In the genomic region with DNA sequence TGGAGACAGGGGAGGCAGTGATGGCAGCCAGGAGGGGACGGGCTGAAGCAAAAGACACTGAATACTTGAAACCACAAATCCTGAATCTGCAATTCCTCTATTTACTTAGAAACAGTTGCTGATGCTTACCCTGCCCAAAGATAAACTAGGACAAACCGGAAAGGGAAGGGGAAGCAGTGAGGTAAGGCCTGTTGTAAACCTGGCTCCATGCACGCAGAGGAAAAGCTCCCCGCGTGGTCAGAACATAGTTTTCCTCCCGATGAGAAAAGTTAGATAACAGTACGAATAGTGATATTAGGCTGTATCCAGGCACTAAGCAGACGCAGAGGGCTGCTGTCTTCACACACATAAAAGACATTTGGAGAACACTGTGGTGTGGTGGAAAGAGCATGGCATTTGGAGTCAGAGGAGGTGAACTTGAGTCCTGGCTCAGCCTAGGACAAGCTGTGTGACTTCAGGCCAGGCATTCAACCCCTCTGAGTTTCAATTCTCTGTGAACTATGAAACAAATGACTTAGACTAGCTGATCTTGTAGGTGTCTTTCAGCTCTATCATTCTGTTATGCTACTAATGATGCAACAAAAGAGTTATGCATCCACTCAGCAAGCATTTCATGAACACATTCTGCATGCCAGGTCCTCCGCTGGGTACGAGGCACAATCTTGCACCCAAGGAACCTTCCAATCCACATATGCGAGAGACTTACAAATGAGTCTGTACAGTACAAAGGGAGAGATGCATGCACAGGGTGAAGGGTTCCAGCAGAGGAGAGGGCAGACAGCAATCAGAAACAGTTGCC, we compare ENCODE assay signal across 12 cellular contexts.
DNase-seq lines count a peak whose midpoint lies in the region; ATAC-seq and TF ChIP-seq lines count a peak whose summit lies in the region.
"Had no signal": no experiment of that assay in that cellular context is flagged by ENCODE, and none has a peak within 500 bp of the region (broad histone marks: within the 10 kb centered on the region; RNA-seq: fewer than 3 reads in every experiment).

No MANE protein-coding gene starts in this region.

- H3K4me3 ChIP-seq in HCT116 (replicated peaks in 1 of 2; ENCODE audit: low read depth in 1 of 2, low read length in 2 of 2): no peak overlapping the region
- H3K4me3 ChIP-seq in colonic mucosa: no peak overlapping the region
- H3K4me3 ChIP-seq in skeletal muscle tissue (ENCODE audit: low read length in 3 of 3): peak overlapping the region; percentile 28 to 62 (median 46)
- no peak overlapping the region for H3K4me3 ChIP-seq in SK-N-SH (ENCODE audit: low read depth in 2 of 2, low read length in 1 of 2)

- intact Hi-C loops in HCT116 (cut with micrococcal nuclease) (no loop called here), colonic mucosa (cut with DNase I) (no loop called here), left colon (cut with DNase I, micrococcal nuclease) (no loop called here)

- TF ChIP-seq RAD21 in HCT116 (IDR thresholded peaks at IDR 0.05; ENCODE audit: low read depth) (no peak), SK-N-SH (IDR thresholded peaks at IDR 0.05; ENCODE audit: low read length) (no peak)

- POLR2A ChIA-PET in HCT116 (lab: Charles Lee) (no interaction called here), SK-N-SH (lab: Yijun Ruan, JAX) (no interaction called here)

- CTCF ChIA-PET in HCT116 (lab: Charles Lee) (no interaction called here), SK-N-SH (lab: Yijun Ruan, JAX) (no interaction called here)

- 77% methylated on average over 11 of the region's 11 CpGs for WGBS in SK-N-SH (ENCODE audit: low lambda C conversion rate)

- H3K4me2 ChIP-seq in HCT116 (ENCODE audit: low read length) (no peak overlapping the region), SK-N-SH (no peak overlapping the region)

- DNase-seq in HCT116 (ENCODE audit: low read depth, low spot score) (no peak), colonic mucosa (peak; percentile 33), left colon (no peak), SK-N-SH (no peak), HuH-7 (ENCODE audit: low spot score) (no peak)
- no peak for DNase-seq in activated CD4-positive, CD25-positive, alpha-beta regulatory T cell treated with anti-CD3 and anti-CD28 coated beads, Interleukin-2, amount 50 U/mL, for 72 hours
- DNase-seq: activated naive CD4-positive, alpha-beta T cell treated with Interleukin-2 at 50 U/mL for 16 hours; naive B cell; NCI-H1105 had no signal

- no peaks in the 10 kb centered on the region for H3K9me2 ChIP-seq in HCT116 (ENCODE audit: insufficient read depth)
- no peaks in the 10 kb centered on the region for H3K9me2 ChIP-seq in SK-N-SH

- H3K27me3 ChIP-seq in HCT116 (ENCODE audit: insufficient read depth, low read length) (no peaks in the 10 kb centered on the region), colonic mucosa (no peaks in the 10 kb centered on the region), skeletal muscle tissue (ENCODE audit: control insufficient read depth in 3 of 3, insufficient read depth in 3 of 3, low read length in 3 of 3) (no peaks in the 10 kb centered on the region), SK-N-SH (ENCODE audit: insufficient read depth) (no peaks in the 10 kb centered on the region)

- H3F3A ChIP-seq in SK-N-SH (replicated peaks; ENCODE audit: insufficient read depth): no peaks in the 10 kb centered on the region

- H3K36me3 ChIP-seq in HCT116 (ENCODE audit: control insufficient read depth in 1 of 2, insufficient read depth in 2 of 2, low read length in 2 of 2) (no peaks in the 10 kb centered on the region), colonic mucosa (no peaks in the 10 kb centered on the region), skeletal muscle tissue (ENCODE audit: control insufficient read depth in 3 of 3, insufficient read depth in 3 of 3, low read length in 3 of 3) (no peaks in the 10 kb centered on the region), SK-N-SH (replicated peaks in 1 of 2; ENCODE audit: control insufficient read depth in 1 of 2, insufficient read depth in 2 of 2, low read length in 1 of 2) (no peaks in the 10 kb centered on the region)

- H3K9me3 ChIP-seq in HCT116 (ENCODE audit: control insufficient read depth in 1 of 2, insufficient read depth in 1 of 2, low read depth in 1 of 2, low read length in 2 of 2) (no peaks in the 10 kb centered on the region), colonic mucosa (no peaks in the 10 kb centered on the region), skeletal muscle tissue (ENCODE audit: control insufficient read depth in 3 of 3, low read length in 3 of 3) (no peaks in the 10 kb centered on the region), SK-N-SH (no peaks in the 10 kb centered on the region)

- RAD21 ChIA-PET in HCT116 (lab: Charles Lee; ENCODE audit: low non-redundant PET in 1 of 2, low total read pairs in 2 of 2, uncharacterized antibody in 2 of 2, unreplicated experiment in 2 of 2): no interaction called here

- H3K79me2 ChIP-seq in HCT116 (ENCODE audit: insufficient read depth, low read length): no peaks in the 10 kb centered on the region
- H3K79me2 ChIP-seq in SK-N-SH (ENCODE audit: insufficient read depth): no peaks in the 10 kb centered on the region

- TF ChIP-seq CTCF in HCT116 (IDR thresholded peaks at IDR 0.05 in 2 of 3, conservative IDR thresholded peaks at IDR 0.05 in 1 of 3; ENCODE audit: borderline replicate concordance in 1 of 3, insufficient read depth in 1 of 3, low read depth in 2 of 3, low read length in 2 of 3) (no peak), colonic mucosa (IDR thresholded peaks at IDR 0.05) (no peak), SK-N-SH (IDR thresholded peaks at IDR 0.05) (no peak)

- peaks cover 0 to 5% of the 10 kb centered on the region in 2 experiments; a peak in 1 of 4 replicates for H3K4me1 ChIP-seq in HCT116 (ENCODE audit: control insufficient read depth in 1 of 2, insufficient read depth in 2 of 2, low read length in 2 of 2)
- no peaks in the 10 kb centered on the region for H3K4me1 ChIP-seq in colonic mucosa
- peaks cover 61 to 71% (median 71%) of the 10 kb centered on the region in 3 donors for H3K4me1 ChIP-seq in skeletal muscle tissue (ENCODE audit: control insufficient read depth in 3 of 3, insufficient read depth in 3 of 3, low read length in 3 of 3)
- H3K4me1 ChIP-seq in SK-N-SH (ENCODE audit: control insufficient read depth in 1 of 2, insufficient read depth in 2 of 2, low read depth in 1 of 2, low read length in 1 of 2): no peaks in the 10 kb centered on the region; a peak in 1 of 4 replicates

- H3K9ac ChIP-seq in HCT116 (ENCODE audit: low read length) (no peak overlapping the region), colonic mucosa (ENCODE audit: low read depth in 2 of 2, low read length in 2 of 2) (peak overlapping the region in 1 of 2 donors; percentile 56), skeletal muscle tissue (ENCODE audit: low read depth in 1 of 3, low read length in 3 of 3) (peak overlapping the region; percentile 8 to 63 (median 59)), SK-N-SH (no peak overlapping the region)

- no peak for TF ChIP-seq POLR2A in HCT116 (IDR thresholded peaks at IDR 0.05; ENCODE audit: borderline replicate concordance, extremely low read depth, insufficient read depth, insufficient read length)

- TF ChIP-seq EP300 in SK-N-SH (IDR thresholded peaks at IDR 0.05; ENCODE audit: borderline replicate concordance in 1 of 2, low read depth in 1 of 2, low read length in 1 of 2): no peak

- ATAC-seq in HCT116 (peak; percentile 42; the same call in 1 of the 2 replicates), left colon (peak; percentile 29), HG03378 (IDR thresholded peaks at IDR 0.05; ENCODE audit: unreplicated experiment) (no peak)

- H3K27ac ChIP-seq in HCT116 (ENCODE audit: low read depth, low read length) (no peak overlapping the region), colonic mucosa (peak overlapping the region; percentile 10), skeletal muscle tissue (ENCODE audit: low read depth, low read length) (peak overlapping the region; percentile 92), SK-N-SH (ENCODE audit: low read depth in 2 of 2, low read length in 1 of 2) (no peak overlapping the region)
- H3K27ac ChIP-seq: C4-2B had no signal

- no peaks in the 10 kb centered on the region for H4K20me1 ChIP-seq in HCT116 (ENCODE audit: insufficient read depth)
- H4K20me1 ChIP-seq in SK-N-SH (ENCODE audit: insufficient read depth): no peaks in the 10 kb centered on the region

- H2AFZ ChIP-seq in HCT116 (ENCODE audit: low read depth, low read length, poor library complexity, severe bottlenecking) (no peak overlapping the region), SK-N-SH (ENCODE audit: low read depth) (no peak overlapping the region)

- no TSS peak for BruUV-seq in HCT116 (replicated peaks; lab: Mats Ljungman, UMichigan)

TF ChIP-seq in HCT116, 20 proteins besides CTCF, POLR2A, EP300 and RAD21 (continues in another document):
- TF ChIP-seq CEBPB (IDR thresholded peaks at IDR 0.05; ENCODE audit: low read depth): no peak
- TF ChIP-seq SP1 (IDR thresholded peaks at IDR 0.05; ENCODE audit: low read depth): no peak
- TF ChIP-seq YY1 (IDR thresholded peaks at IDR 0.05; ENCODE audit: extremely low read depth, insufficient replicate concordance, low read depth, low read length): no peak
- no peak for TF ChIP-seq ZFX (IDR thresholded peaks at IDR 0.05)

TF ChIP-seq in SK-N-SH, 30 proteins besides CTCF, POLR2A, EP300 and RAD21 (continues in another document):
- TF ChIP-seq GABPA (IDR thresholded peaks at IDR 0.05; ENCODE audit: low read depth) (no peak), TCF12 (IDR thresholded peaks at IDR 0.05) (no peak), TAF1 (IDR thresholded peaks at IDR 0.05; ENCODE audit: borderline replicate concordance, low read depth, low read length) (no peak), SMC3 (IDR thresholded peaks at IDR 0.05; ENCODE audit: low read depth, low read length) (no peak)
- TF ChIP-seq, protein P1, sequence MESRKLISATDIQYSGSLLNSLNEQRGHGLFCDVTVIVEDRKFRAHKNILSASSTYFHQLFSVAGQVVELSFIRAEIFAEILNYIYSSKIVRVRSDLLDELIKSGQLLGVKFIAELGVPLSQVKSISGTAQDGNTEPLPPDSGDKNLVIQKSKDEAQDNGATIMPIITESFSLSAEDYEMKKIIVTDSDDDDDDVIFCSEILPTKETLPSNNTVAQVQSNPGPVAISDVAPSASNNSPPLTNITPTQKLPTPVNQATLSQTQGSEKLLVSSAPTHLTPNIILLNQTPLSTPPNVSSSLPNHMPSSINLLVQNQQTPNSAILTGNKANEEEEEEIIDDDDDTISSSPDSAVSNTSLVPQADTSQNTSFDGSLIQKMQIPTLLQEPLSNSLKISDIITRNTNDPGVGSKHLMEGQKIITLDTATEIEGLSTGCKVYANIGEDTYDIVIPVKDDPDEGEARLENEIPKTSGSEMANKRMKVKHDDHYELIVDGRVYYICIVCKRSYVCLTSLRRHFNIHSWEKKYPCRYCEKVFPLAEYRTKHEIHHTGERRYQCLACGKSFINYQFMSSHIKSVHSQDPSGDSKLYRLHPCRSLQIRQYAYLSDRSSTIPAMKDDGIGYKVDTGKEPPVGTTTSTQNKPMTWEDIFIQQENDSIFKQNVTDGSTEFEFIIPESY (IDR thresholded peaks at IDR 0.05; ENCODE audit: borderline replicate concordance, low read depth): no peak

Comparison
In these comparisons a context has a peak if more than half of its experiments do, and no peak if none do; other contexts are left out.
1. H3K27ac ChIP-seq: peak in colonic mucosa (single experiment) and skeletal muscle tissue (single experiment); none in HCT116 (single experiment) and SK-N-SH (0 of 2).
2. H3K4me3 ChIP-seq: peak in skeletal muscle tissue (3 of 3); none in HCT116 (0 of 2), colonic mucosa (single experiment) and SK-N-SH (0 of 2).
3. H3K9ac ChIP-seq: peak in skeletal muscle tissue (3 of 3); none in HCT116 (single experiment) and SK-N-SH (single experiment).